15 cellular contexts compared by ENCODE assay signal in the genomic region with DNA sequence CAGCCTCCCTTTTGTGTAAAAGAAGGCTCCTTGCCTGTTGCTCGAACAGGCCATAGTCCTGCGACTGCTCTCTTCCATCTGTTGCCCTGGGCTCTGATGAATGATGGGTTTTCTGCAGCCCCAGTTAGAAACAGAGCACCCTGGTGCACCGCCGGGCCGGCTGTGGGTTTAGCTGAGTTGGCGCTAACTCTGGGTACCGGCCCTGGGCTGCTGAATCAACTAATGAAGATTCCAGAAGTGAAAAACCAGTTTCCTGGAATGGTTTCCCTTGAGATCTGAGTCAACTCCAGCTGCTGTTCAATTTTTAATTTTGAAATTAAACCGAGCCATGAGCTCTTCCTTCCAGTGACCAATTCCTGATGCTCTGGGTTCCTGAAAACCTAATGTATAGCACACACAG. TPM values are rescaled to one million over a fixed set of nuclear protein-coding genes. Genes with fewer than 3 reads are reported as not detected.
DNase-seq lines count a peak whose midpoint lies in the region; ATAC-seq and TF ChIP-seq lines count a peak whose summit lies in the region.
"Had no signal": no experiment of that assay in that cellular context is flagged by ENCODE, and none has a peak within 500 bp of the region (broad histone marks: within the 10 kb centered on the region; RNA-seq: fewer than 3 reads in every experiment).

No MANE protein-coding gene starts in this region.

- H3K36me3 ChIP-seq in MG63 (peaks cover 88% of the 10 kb centered on the region), tibial nerve (no peaks in the 10 kb centered on the region)
- H3K36me3 ChIP-seq: HAP-1 had no signal

- in situ Hi-C loops in G401 (cut with HindIII; ENCODE audit: low sequenced_read_pairs), result no loop called here

- no peaks in the 10 kb centered on the region for H3K27me3 ChIP-seq in MG63
- peaks cover 0 to 5% of the 10 kb centered on the region in 2 donors for H3K27me3 ChIP-seq in tibial nerve

- H3K9me3 ChIP-seq in MG63 (no peaks in the 10 kb centered on the region), tibial nerve (no peaks in the 10 kb centered on the region)
- H3K9me3 ChIP-seq: HAP-1 had no signal

- TF ChIP-seq POLR2A in tibial nerve (IDR thresholded peaks at IDR 0.05), result peak in 1 of 2 donors; percentile 37

- TF ChIP-seq CTCF in fibroblast of mammary gland (conservative IDR thresholded peaks at IDR 0.05; ENCODE audit: control insufficient read depth, insufficient read depth, low read depth, low read length) (no peak), omental fat pad (IDR thresholded peaks at IDR 0.05) (no peak), tibial nerve (IDR thresholded peaks at IDR 0.05) (no peak)

- 49 to 50% methylated on average over 8 of the region's 8 CpGs for WGBS in tibial nerve, 2 donors

- peak; percentile 69 for DNase-seq in MG63
- DNase-seq in fibroblast of mammary gland (ENCODE audit: low read depth), result peak; percentile 79
- DNase-seq in omental fat pad (ENCODE audit: low spot score), result no peak
- DNase-seq in tibial nerve (ENCODE audit: low spot score in 2 of 2), result no peak
- DNase-seq in G401 (ENCODE audit: low spot score), result no peak
- DNase-seq in NCI-H774 (lab: John Stamatoyannopoulos, UW), result no peak
- DNase-seq: activated CD4-positive, alpha-beta T cell treated with anti-CD3 and anti-CD28 coated beads for 36 hours; Calu3; central memory CD4-positive, alpha-beta T cell; NCI-H2029 treated with DMSO at 0.1 percent for 48 hours; stimulated activated CD4-positive, alpha-beta T cell treated with anti-CD3 and anti-CD28 coated beads, Interleukin-2, amount 100 ng/mL, for 48 hours; stimulated activated naive CD4-positive, alpha-beta T cell had no signal

- H3K4me1 ChIP-seq in tibial nerve, result peaks cover 0 to 31% (median 0%) of the 10 kb centered on the region in 4 donors
- H3K4me1 ChIP-seq: HAP-1 had no signal

- H3K4me3 ChIP-seq in MG63 (peak overlapping the region; percentile 97), fibroblast of mammary gland (ENCODE audit: control insufficient read depth, low read depth, low read length) (peak overlapping the region; percentile 100), tibial nerve (peak overlapping the region in 1 of 4 donors; percentile 49)
- H3K4me3 ChIP-seq: HAP-1 had no signal

- H3K27ac ChIP-seq in tibial nerve, result peak overlapping the region in 3 of 4 donors; percentile 30 to 85 (median 37)

- peak; percentile 53 for ATAC-seq in omental fat pad (ENCODE audit: low FRiP score)
- ATAC-seq in HG02571 (IDR thresholded peaks at IDR 0.05; ENCODE audit: unreplicated experiment), result no peak
- ATAC-seq in HG02870 (IDR thresholded peaks at IDR 0.05; ENCODE audit: unreplicated experiment), result no peak
- ATAC-seq: activated CD4-positive, alpha-beta T cell treated with anti-CD3 and anti-CD28 coated beads for 36 hours had no signal

- peak in 1 of 2 donors; percentile 43 for TF ChIP-seq EP300 in tibial nerve (IDR thresholded peaks at IDR 0.05)

RNA-seq across cellular contexts. Expression of a gene that starts 5.7 kb away (rescaled TPM):
- total RNA-seq in MG63 (2014; rRNA removed; shearing (Covaris generic); ENCODE audit: low replicate concordance), result 465 and 564 TPM in 2 replicates
- 100 to 1,000 TPM; 105 to 712 (median 274) TPM for total RNA-seq in omental fat pad
- total RNA-seq in tibial nerve, result 100 to 1,000 TPM; 228 to 558 (median 364) TPM
- 0.17 and 0.25 TPM in 2 replicates for total RNA-seq in G401 (2014; rRNA removed; shearing (Covaris generic))

Comparison
In these comparisons a context has a peak if more than half of its experiments do, and no peak if none do; other contexts are left out.
1. DNase-seq: peak in MG63 (single experiment) and fibroblast of mammary gland (single experiment); none in omental fat pad (single experiment), tibial nerve (0 of 2), G401 (single experiment) and NCI-H774 (single experiment).
2. RNA of a gene that starts 5.7 kb away (total RNA-seq): 465 to 564 TPM in MG63, 228 to 558 TPM in tibial nerve and 105 to 712 TPM in omental fat pad; 0.17 to 0.25 TPM in G401; every median in the first group is over 10 times any median in the second.